16 cellular contexts compared by ENCODE assay signal in the genomic region with DNA sequence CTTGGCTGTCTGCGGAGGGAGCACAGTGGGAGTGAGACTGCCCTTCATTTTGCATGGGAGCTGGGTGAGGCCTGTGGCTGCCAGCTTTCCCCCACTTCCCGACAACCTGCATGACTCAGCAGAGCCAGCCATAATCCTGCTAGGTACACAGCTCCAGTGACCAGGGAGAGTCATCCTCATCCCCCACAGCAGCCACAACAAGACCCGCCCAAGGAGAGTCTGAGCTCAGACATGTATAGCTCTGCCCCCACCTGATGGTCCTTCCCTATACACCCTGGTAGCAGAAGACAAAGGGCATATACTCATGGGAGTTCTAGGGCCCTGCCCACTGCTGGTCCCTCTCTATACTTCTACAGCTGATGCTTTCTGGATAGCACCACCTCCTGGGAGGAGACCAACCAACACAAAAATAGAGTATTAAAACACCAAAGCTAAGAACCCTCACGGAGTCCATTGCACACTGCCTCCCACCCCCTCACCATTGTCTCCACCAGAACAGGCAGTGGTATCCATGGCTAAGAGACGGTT. TPM values are rescaled to one million over a fixed set of nuclear protein-coding genes. Genes with fewer than 3 reads are reported as not detected.
DNase-seq lines count a peak whose midpoint lies in the region; ATAC-seq and TF ChIP-seq lines count a peak whose summit lies in the region.
"Had no signal": no experiment of that assay in that cellular context is flagged by ENCODE, and none has a peak within 500 bp of the region (broad histone marks: within the 10 kb centered on the region; RNA-seq: fewer than 3 reads in every experiment).

No MANE protein-coding gene starts in this region.

- POLR2A ChIA-PET in WTC11 (lab: Charles Lee) = interaction anchor here (0.6 kb wide), 1 partner anchor 17 kb away, joined by 4 read pairs; no protein-coding TSS in a partner anchor

- intact Hi-C loops in testis (cut with DNase I; ENCODE audit: low total_unique reads) = no loop called here

- peak overlapping the region; percentile 33 for H3K27ac ChIP-seq in suprapubic skin
- H3K27ac ChIP-seq in testis = no peak overlapping the region
- H3K27ac ChIP-seq: heart right ventricle, upper lobe of left lung had no signal

- peak; percentile 57 for DNase-seq in LoVo (ENCODE audit: low spot score)
- DNase-seq in WTC11 (ENCODE audit: low spot score) = no peak
- peak; percentile 61 for DNase-seq in islet precursor cell
- DNase-seq in suprapubic skin (ENCODE audit: low spot score in 2 of 2) = no peak
- DNase-seq in testis = no peak
- no peak for DNase-seq in NCI-H345 treated with DMSO at 0.1 percent for 48 hours (lab: John Stamatoyannopoulos, UW; ENCODE audit: unreplicated experiment)
- DNase-seq in immature natural killer cell = no peak
- DNase-seq: heart right ventricle, KBM-7, left colon, naive B cell, NCI-H526 treated with DMSO at 0.1 percent for 48 hours had no signal

- peaks cover 8% of the 10 kb centered on the region for H3K36me3 Mint-ChIP-seq in WTC11
- no peaks in the 10 kb centered on the region for H3K36me3 Mint-ChIP-seq in immature natural killer cell
- H3K36me3 Mint-ChIP-seq: activated naive CD4-positive, alpha-beta T cell treated with anti-CD3 and anti-CD28 coated beads, Interleukin-2, amount 50 U/mL, for 24 hours; CD14-positive monocyte; naive B cell had no signal

- H3K4me3 ChIP-seq in suprapubic skin (no peak overlapping the region), testis (no peak overlapping the region)
- H3K4me3 ChIP-seq: heart right ventricle, upper lobe of left lung had no signal

- H3K4me3 Mint-ChIP-seq in WTC11 = no peak overlapping the region
- no peak overlapping the region for H3K4me3 Mint-ChIP-seq in immature natural killer cell
- H3K4me3 Mint-ChIP-seq: activated naive CD4-positive, alpha-beta T cell treated with anti-CD3 and anti-CD28 coated beads, Interleukin-2, amount 50 U/mL, for 24 hours; CD14-positive monocyte; naive B cell; T-helper 1 cell treated with Interleukin-12 subunit alpha and Interleukin-12 subunit beta and Interleukin-4 antibody, amounts not matched to agents 30 μg/mL and 1 μg/mL, for 36 hours had no signal

- H3K27me3 ChIP-seq in suprapubic skin (no peaks in the 10 kb centered on the region), testis (no peaks in the 10 kb centered on the region)
- H3K27me3 ChIP-seq: heart right ventricle, upper lobe of left lung had no signal

- CTCF ChIA-PET in WTC11 (lab: Charles Lee) = interaction anchor here (0.6 to 1.6 kb wide), 3 partner anchors 11 to 254 kb away, joined by 3 to 4 read pairs (median 3); no protein-coding TSS in a partner anchor

- H3K4me1 ChIP-seq in suprapubic skin (no peaks in the 10 kb centered on the region), testis (no peaks in the 10 kb centered on the region)
- H3K4me1 ChIP-seq: upper lobe of left lung had no signal

- H3K9me3 Mint-ChIP-seq in WTC11 (peaks cover 19% of the 10 kb centered on the region), immature natural killer cell (peaks cover 0 to 3% (median 0%) of the 10 kb centered on the region in 6 donors)
- H3K9me3 Mint-ChIP-seq: activated naive CD4-positive, alpha-beta T cell treated with anti-CD3 and anti-CD28 coated beads, Interleukin-2, amount 50 U/mL, for 24 hours; T-helper 1 cell treated with Interleukin-12 subunit alpha and Interleukin-12 subunit beta and Interleukin-4 antibody, amounts not matched to agents 30 μg/mL and 1 μg/mL, for 36 hours had no signal

- H3K9me3 ChIP-seq in suprapubic skin = no peaks in the 10 kb centered on the region
- no peaks in the 10 kb centered on the region for H3K9me3 ChIP-seq in testis
- H3K9me3 ChIP-seq: upper lobe of left lung had no signal

- H3K36me3 ChIP-seq in suprapubic skin = no peaks in the 10 kb centered on the region
- H3K36me3 ChIP-seq in testis (ENCODE audit: low read depth, missing control alignments) = no peaks in the 10 kb centered on the region
- H3K36me3 ChIP-seq: heart right ventricle, upper lobe of left lung had no signal

- no peak for TF ChIP-seq CTCF in WTC11 (IDR thresholded peaks at IDR 0.05)
- TF ChIP-seq CTCF in suprapubic skin (IDR thresholded peaks at IDR 0.05) = no peak
- no peak for TF ChIP-seq CTCF in testis (IDR thresholded peaks at IDR 0.05)

- H3K4me1 Mint-ChIP-seq in WTC11 (peaks cover 33% of the 10 kb centered on the region), immature natural killer cell (no peaks in the 10 kb centered on the region)
- H3K4me1 Mint-ChIP-seq: activated naive CD4-positive, alpha-beta T cell treated with anti-CD3 and anti-CD28 coated beads, Interleukin-2, amount 50 U/mL, for 24 hours; naive B cell had no signal

- 87% methylated on average over 3 of the region's 5 CpGs for WGBS in suprapubic skin
- WGBS in testis, 2 donors = 91 to 94% methylated on average over 4 to 5 of the region's 5 CpGs

- ATAC-seq in WTC11 = no peak; the same call in 1 of the 2 replicates
- ATAC-seq: heart right ventricle, left colon had no signal

- H3K27ac Mint-ChIP-seq in WTC11 (no peak overlapping the region), immature natural killer cell (peak overlapping the region in 1 of 6 donors; percentile 9)
- H3K27ac Mint-ChIP-seq: activated naive CD4-positive, alpha-beta T cell treated with anti-CD3 and anti-CD28 coated beads, Interleukin-2, amount 50 U/mL, for 24 hours; T-helper 1 cell treated with Interleukin-12 subunit alpha and Interleukin-12 subunit beta and Interleukin-4 antibody, amounts not matched to agents 30 μg/mL and 1 μg/mL, for 36 hours had no signal

- H3K27me3 Mint-ChIP-seq in WTC11 (ENCODE audit: low read depth) (no peaks in the 10 kb centered on the region), immature natural killer cell (ENCODE audit: low read depth in 3 of 3) (peaks cover 2 to 3% (median 3%) of the 10 kb centered on the region in 3 donors)

- TF ChIP-seq EP300 in suprapubic skin (IDR thresholded peaks at IDR 0.05) = no peak

- TF ChIP-seq POLR2A in suprapubic skin (IDR thresholded peaks at IDR 0.05) = no peak
- TF ChIP-seq POLR2A in testis (IDR thresholded peaks at IDR 0.05) = no peak

TF ChIP-seq in WTC11, 78 proteins besides CTCF, POLR2A, EP300 and RAD21:
- no peak for TF ChIP-seq NFYB (CRISPR knock-in tag; conservative IDR thresholded peaks at IDR 0.05; ENCODE audit: low read depth)
- 0 out of 2 replicates have a peak, but pooled peaks have one; percentile 36 for TF ChIP-seq NFE2L1 (CRISPR knock-in tag; IDR thresholded peaks at IDR 0.05)

RNA-seq across cellular contexts. Expression of gene TPD52L1, which starts 29.3 kb away (rescaled TPM):
- total RNA-seq in WTC11 (2021) = 12.4 to 17.7 TPM (median 15.0 TPM) in 3 replicates
- 100 to 1,000 TPM; 146 to 202 (median 190) TPM for total RNA-seq in suprapubic skin
- 10 to 100 TPM; 20.6 to 22.5 TPM for total RNA-seq in testis
- 22.1 TPM for polyA plus RNA-seq in testis (ENCODE audit: insufficient read depth, low read depth, low replicate concordance)
- polyA plus RNA-seq in immature natural killer cell = 1 to 10 TPM; 2.2 to 5.2 (median 4.4) TPM
- polyA plus RNA-seq: CD14-positive monocyte had no signal

Comparison
In these comparisons a context has a peak if more than half of its experiments do, and no peak if none do; other contexts are left out.
1. DNase-seq: peak in LoVo (single experiment) and islet precursor cell (single experiment); none in WTC11 (single experiment), suprapubic skin (0 of 2), testis (single experiment), NCI-H345 treated with DMSO at 0.1 percent for 48 hours (single experiment) and immature natural killer cell (0 of 3).